Comparison of ENCODE assay signal across 20 cellular contexts in the genomic region with DNA sequence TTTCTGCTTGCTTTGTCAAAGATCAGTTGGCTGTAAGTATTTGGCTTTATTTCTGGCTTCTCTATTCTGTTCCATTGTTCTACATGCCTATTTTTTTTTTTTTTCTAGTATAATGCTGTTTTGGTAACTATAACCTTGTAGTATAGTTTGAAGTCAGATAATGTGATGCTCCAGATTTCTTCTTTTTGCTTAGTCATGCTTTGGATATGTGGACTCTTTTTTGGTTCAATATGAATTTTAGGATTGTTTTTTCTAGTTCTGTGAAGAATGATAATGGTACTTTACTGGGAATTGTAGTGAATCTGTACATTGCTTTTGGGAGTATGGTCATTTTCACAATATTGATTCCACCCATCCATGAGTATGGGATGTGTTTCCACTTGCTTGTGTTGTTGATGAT. TPM values are rescaled to one million over a fixed set of nuclear protein-coding genes. Genes with fewer than 3 reads are reported as not detected.
DNase-seq lines count a peak whose midpoint lies in the region; ATAC-seq, FAIRE-seq and TF ChIP-seq lines count a peak whose summit lies in the region.
"Had no signal": no experiment of that assay in that cellular context is flagged by ENCODE, and none has a peak within 500 bp of the region (broad histone marks: within the 10 kb centered on the region; RNA-seq: fewer than 3 reads in every experiment).

No MANE protein-coding gene starts in this region.

- no peaks in the 10 kb centered on the region for H4K20me1 ChIP-seq in IMR-90 (ENCODE audit: insufficient read depth, low read length)
- H4K20me1 ChIP-seq: BLaER1 treated with 17β-estradiol and CSF1 and Interleukin-3, amounts not matched to agents 10 nM and 100 nM had no signal

- no peak overlapping the region for H2AK5ac ChIP-seq in IMR-90 (ENCODE audit: low read depth, low read length)

- H3K4me1 ChIP-seq in A549 (no peaks in the 10 kb centered on the region), IMR-90 (ENCODE audit: control insufficient read depth, insufficient read depth, low read length) (no peaks in the 10 kb centered on the region), pancreas (no peaks in the 10 kb centered on the region)
- H3K4me1 ChIP-seq: BLaER1 treated with 17β-estradiol and CSF1 and Interleukin-3, amounts not matched to agents 10 nM and 100 nM; Caco-2 had no signal

- TF ChIP-seq POLR2A in A549 (IDR thresholded peaks at IDR 0.05; ENCODE audit: low read length) (no peak), IMR-90 (IDR thresholded peaks at IDR 0.05; ENCODE audit: low read depth, low read length) (no peak)

- no peak overlapping the region for H3K56ac ChIP-seq in IMR-90 (ENCODE audit: extremely low read depth, insufficient read depth, low read length)

- H3K27ac ChIP-seq in A549 (no peak overlapping the region), IMR-90 (ENCODE audit: insufficient read depth, low read length) (no peak overlapping the region), pancreas (no peak overlapping the region)
- H3K27ac ChIP-seq: BLaER1 treated with 17β-estradiol and CSF1 and Interleukin-3, amounts not matched to agents 10 nM and 100 nM; C4-2B had no signal

- H2BK15ac ChIP-seq in IMR-90 (ENCODE audit: low read depth, low read length) = no peak overlapping the region

- peaks cover 15% of the 10 kb centered on the region for H3K27me3 Mint-ChIP-seq in activated T-cell treated with anti-CD3 and anti-CD28 coated beads, Interleukin-2, amount 50 U/mL, for 72 hours (ENCODE audit: low read depth)
- H3K27me3 Mint-ChIP-seq: CD4-positive, alpha-beta T cell had no signal

- H2AK9ac ChIP-seq in IMR-90 (replicated peaks; ENCODE audit: low read depth, low read length, poor library complexity) = no peak overlapping the region

- H4K8ac ChIP-seq in IMR-90 (ENCODE audit: low read depth in 2 of 2, low read length in 2 of 2) = no peak overlapping the region

- TF ChIP-seq CTCF in A549 (IDR thresholded peaks at IDR 0.05) = no peak
- no peak for TF ChIP-seq CTCF in IMR-90 (conservative IDR thresholded peaks at IDR 0.05; ENCODE audit: low read depth, low read length)
- no peak for TF ChIP-seq CTCF in pancreas (IDR thresholded peaks at IDR 0.05)

- POLR2A ChIA-PET in A549 (lab: Yijun Ruan, JAX) = no interaction called here
- POLR2A ChIA-PET in IMR-90 (lab: Charles Lee; ENCODE audit: unreplicated experiment) = no interaction called here

- no TSS peak for BruUV-seq in IMR-90 (replicated peaks; lab: Mats Ljungman, UMichigan)

- no peak overlapping the region for H3K14ac ChIP-seq in IMR-90 (replicated peaks; ENCODE audit: low read depth, low read length)

- no peak for ATAC-seq in A549
- ATAC-seq in IMR-90 (ENCODE audit: low read depth) = no peak
- no peak for ATAC-seq in pancreas
- no peak for ATAC-seq in activated T-cell treated with anti-CD3 and anti-CD28 coated beads, Interleukin-2, amount 50 U/mL, for 72 hours (replicated peaks in 1 of 2)
- ATAC-seq: CD8-positive, alpha-beta T cell had no signal

- H3K4ac ChIP-seq in IMR-90 (ENCODE audit: low read depth, low read length) = no peak overlapping the region

- H3K36me3 Mint-ChIP-seq in activated T-cell treated with anti-CD3 and anti-CD28 coated beads, Interleukin-2, amount 50 U/mL, for 72 hours (ENCODE audit: insufficient read depth in 2 of 2) = peaks cover 1 to 4% of the 10 kb centered on the region in 2 donors
- H3K36me3 Mint-ChIP-seq: CD8-positive, alpha-beta T cell had no signal

- H3K36me3 ChIP-seq in IMR-90 (ENCODE audit: control insufficient read depth, insufficient read depth, low read length) (no peaks in the 10 kb centered on the region), pancreas (no peaks in the 10 kb centered on the region)
- H3K36me3 ChIP-seq: BLaER1 treated with 17β-estradiol and CSF1 and Interleukin-3, amounts not matched to agents 10 nM and 100 nM had no signal

- no peak overlapping the region for H2BK5ac ChIP-seq in IMR-90 (ENCODE audit: low read depth, low read length, poor library complexity, severe bottlenecking)

- no peak overlapping the region for H3K18ac ChIP-seq in IMR-90 (ENCODE audit: low read depth, low read length)

- H3K23ac ChIP-seq in IMR-90 (ENCODE audit: low read depth, low read length) = no peak overlapping the region

- H4K91ac ChIP-seq in IMR-90 (ENCODE audit: insufficient read depth, low read depth, low read length) = no peak overlapping the region

- no peak for TF ChIP-seq EP300 in A549 (IDR thresholded peaks at IDR 0.05)

- no peak overlapping the region for H3K9ac ChIP-seq in IMR-90 (ENCODE audit: low read depth, low read length)
- H3K9ac ChIP-seq: BLaER1 treated with 17β-estradiol and CSF1 and Interleukin-3, amounts not matched to agents 10 nM and 100 nM had no signal

- H3K27me3 ChIP-seq in IMR-90 (ENCODE audit: control insufficient read depth, insufficient read depth, low read length) = no peaks in the 10 kb centered on the region
- H3K27me3 ChIP-seq in pancreas = no peaks in the 10 kb centered on the region
- H3K27me3 ChIP-seq: BLaER1 treated with 17β-estradiol and CSF1 and Interleukin-3, amounts not matched to agents 10 nM and 100 nM had no signal

- H2BK120ac ChIP-seq in IMR-90 (ENCODE audit: low read depth, low read length) = no peak overlapping the region

- H3K27ac Mint-ChIP-seq in activated T-cell treated with anti-CD3 and anti-CD28 coated beads, Interleukin-2, amount 50 U/mL, for 72 hours = no peak overlapping the region
- H3K27ac Mint-ChIP-seq: B cell; CD4-positive, alpha-beta T cell; CD8-positive, alpha-beta T cell had no signal

- no peaks in the 10 kb centered on the region for H3K79me1 ChIP-seq in IMR-90 (ENCODE audit: low read depth in 1 of 2, low read length in 2 of 2)

- no peaks in the 10 kb centered on the region for H3K9me1 ChIP-seq in IMR-90 (ENCODE audit: insufficient read depth, low read length)

- H2BK20ac ChIP-seq in IMR-90 (ENCODE audit: low read depth, low read length) = no peak overlapping the region

- H3K9me3 Mint-ChIP-seq in activated T-cell treated with anti-CD3 and anti-CD28 coated beads, Interleukin-2, amount 50 U/mL, for 72 hours = peaks cover 8% of the 10 kb centered on the region in 2 donors

- no peak overlapping the region for H4K5ac ChIP-seq in IMR-90 (ENCODE audit: low read depth, low read length)

- dilution Hi-C loops in IMR-90 (cut with HindIII; ENCODE audit: low sequenced_read_pairs, unreplicated experiment) = no loop called here

- no peak for DNase-seq in A549 (ENCODE audit: low read depth in 1 of 2, low spot score in 1 of 2)
- no peak for DNase-seq in IMR-90
- DNase-seq in pancreas = no peak
- DNase-seq in activated T-cell treated with anti-CD3 and anti-CD28 coated beads, Interleukin-2, amount 50 U/mL, for 72 hours = no peak
- DNase-seq: 8988T; AML-193; Caco-2; Calu3; CD4-positive, alpha-beta T cell; CD8-positive, alpha-beta T cell; DMS79 treated with DMSO at 0.1 percent for 48 hours; GF-D8 had no signal

- H2AFZ ChIP-seq in IMR-90 (replicated peaks; ENCODE audit: low read length, poor library complexity) = no peak overlapping the region

- no peak for TF ChIP-seq RAD21 in A549 (conservative IDR thresholded peaks at IDR 0.05 in 1 of 2, IDR thresholded peaks at IDR 0.05 in 1 of 2)
- TF ChIP-seq RAD21 in IMR-90 (IDR thresholded peaks at IDR 0.05; ENCODE audit: low read length) = no peak

- intact Hi-C loops in IMR-90 (cut with micrococcal nuclease) (no loop called here), pancreas (cut with DNase I) (no loop called here)

- H3K4me1 Mint-ChIP-seq in activated T-cell treated with anti-CD3 and anti-CD28 coated beads, Interleukin-2, amount 50 U/mL, for 72 hours (ENCODE audit: low read depth) = no peaks in the 10 kb centered on the region
- H3K4me1 Mint-ChIP-seq: B cell had no signal

- CTCF ChIA-PET in A549 (lab: Yijun Ruan, JAX) (no interaction called here), IMR-90 (lab: Yijun Ruan, JAX) (no interaction called here)

- H3K9me3 ChIP-seq in A549 = no peaks in the 10 kb centered on the region
- H3K9me3 ChIP-seq in IMR-90 (ENCODE audit: control insufficient read depth, insufficient read depth, low read length) = peaks cover 5% of the 10 kb centered on the region; the same call in 1 of the 2 replicates
- H3K9me3 ChIP-seq in pancreas = no peaks in the 10 kb centered on the region
- H3K9me3 ChIP-seq: Caco-2 had no signal

- no peak overlapping the region for H3K4me3 Mint-ChIP-seq in activated T-cell treated with anti-CD3 and anti-CD28 coated beads, Interleukin-2, amount 50 U/mL, for 72 hours
- H3K4me3 Mint-ChIP-seq: B cell; CD4-positive, alpha-beta T cell; CD8-positive, alpha-beta T cell had no signal

- FAIRE-seq in A549 (lab: Jason Lieb, UNC) (no peak), colon (lab: Jason Lieb, UNC) (peak; percentile 18), pancreas (lab: Jason Lieb, UNC) (no peak)
- FAIRE-seq: A204.1, G401.6, GM12891, GM19239 had no signal

- in situ Hi-C loops in IMR-90 (cut with MboI; ENCODE audit: low sequenced_read_pairs) = no loop called here

- no peak overlapping the region for H3K4me2 ChIP-seq in A549
- no peak overlapping the region for H3K4me2 ChIP-seq in IMR-90 (ENCODE audit: low read depth, low read length)
- H3K4me2 ChIP-seq: BLaER1 treated with 17β-estradiol and CSF1 and Interleukin-3, amounts not matched to agents 10 nM and 100 nM had no signal

- H3K4me3 ChIP-seq in A549 (no peak overlapping the region), IMR-90 (ENCODE audit: insufficient read depth, low read depth, low read length) (no peak overlapping the region), pancreas (no peak overlapping the region)
- H3K4me3 ChIP-seq: BLaER1 treated with 17β-estradiol and CSF1 and Interleukin-3, amounts not matched to agents 10 nM and 100 nM had no signal

TF ChIP-seq in A549, 52 proteins besides CTCF, POLR2A, EP300 and RAD21 (continues in another document):
- TF ChIP-seq MAFK (IDR thresholded peaks at IDR 0.05; ENCODE audit: partially characterized antibody) (peak; percentile 33), BHLHE40 (IDR thresholded peaks at IDR 0.05; ENCODE audit: low read depth, low read length) (no peak), EHMT2 (IDR thresholded peaks at IDR 0.05; ENCODE audit: low read depth) (no peak)

TF ChIP-seq in IMR-90, 13 proteins besides CTCF, POLR2A, EP300 and RAD21:
- TF ChIP-seq BHLHE40 (IDR thresholded peaks at IDR 0.05; ENCODE audit: low read depth, low read length) (no peak), NFE2L2 (IDR thresholded peaks at IDR 0.05; ENCODE audit: low read depth, low read length) (peak; percentile 66; the same call in 1 of the 2 replicates)
TF ChIP-seq in IMR-90: peak in this region for 1.

RNA-seq across cellular contexts. Expression of a gene that starts 37.9 kb away (rescaled TPM):
- polyA plus RNA-seq in A549 (2011; rRNA removed) (0.01 TPM in 1 of 2 replicates, not detected in the other), A549 (2017; fragmentation: RNase III; extraction: RNeasy Plus Mini Kit Qiagen cat#74134 plus additional on column Dnase treatment) (not detected in 3 replicates), IMR-90 (2012; rRNA removed) (1.2 and 1.4 TPM in 2 replicates), pancreas (under 1 TPM; 0.05 to 0.23 TPM)
- polyA plus RNA-seq in A549 (2012; cell fraction: cytosol; rRNA removed) = 0.01 TPM in 1 of 2 replicates, not detected in the other
- polyA plus RNA-seq in A549 (2012; cell fraction: nucleus; rRNA removed) = not detected in 2 replicates
- not detected in 2 replicates for polyA minus RNA-seq in A549 (2011; rRNA and poly(A)+ RNA removed)
- total RNA-seq in IMR-90 (2012; rRNA removed) (2.5 and 2.8 TPM in 2 replicates), pancreas (under 1 TPM; 0.06 to 0.61 (median 0.29) TPM)
- polyA plus RNA-seq in IMR-90 (2012; cell fraction: cytosol; rRNA removed) = 0.36 TPM in 2 replicates
- 0.82 and 6.0 TPM in 2 replicates for polyA plus RNA-seq in IMR-90 (2012; cell fraction: nucleus; rRNA removed; ENCODE audit: low replicate concordance)
- under 1 TPM; 0.12 to 0.38 TPM for total RNA-seq in activated T-cell treated with anti-CD3 and anti-CD28 coated beads, Interleukin-2, amount 50 U/mL, for 72 hours
- total RNA-seq: Calu3; CD4-positive, alpha-beta T cell had no signal
